32 cellular contexts compared by ENCODE assay signal in genomic region chr5:54964405-54964804, GRCh38. TPM values are rescaled to one million over a fixed set of nuclear protein-coding genes. Genes with fewer than 3 reads are reported as not detected.
"Had no signal": no experiment of that assay in that cellular context is flagged by ENCODE, and none has a peak within 500 bp of the region (broad histone marks: within the 10 kb centered on the region; RNA-seq: fewer than 3 reads in every experiment).

No MANE protein-coding gene starts in this region.

- H3K4me2 ChIP-seq: smooth muscle cell had no signal

- H3K36me3 Mint-ChIP-seq: mesothelial cell of epicardium had no signal

- H3K27me3 ChIP-seq: colonic mucosa, left lung, right atrium auricular region, transverse colon, vagina had no signal

- H3K4me3 Mint-ChIP-seq: dendritic cell treated with granulocyte-macrophage colony-stimulating factor and Interleukin-4, amounts not matched to agents 40 ng/mL and 50 ng/mL, for 4 days; mesothelial cell of epicardium; naive B cell; nephron progenitor cell; stimulated activated naive CD8-positive, alpha-beta T cell treated with anti-CD3 and anti-CD28 coated beads, Interleukin-15, amount 100 ng/mL, for 72 hours had no signal

- DNase-seq: colonic mucosa; effector memory CD4-positive, alpha-beta T cell; erythroblast; esophagus squamous epithelium; left cardiac atrium; left lung; mesenchymal stem cell; mucosa of descending colon; naive B cell; nephron progenitor cell; nucleus accumbens; stimulated activated CD4-positive, alpha-beta T cell treated with anti-CD3 and anti-CD28 coated beads, Interleukin-12 subunit alpha, Interleukin-12 subunit beta, amount 100 ng/mL, for 4 hours; stimulated activated CD4-positive, alpha-beta T cell treated with anti-CD3 and anti-CD28 coated beads, Interleukin-1b, Interleukin-23, amount 100 ng/mL, for 48 hours; stimulated activated CD4-positive, alpha-beta T cell treated with anti-CD3 and anti-CD28 coated beads, Interleukin-4, amount 100 ng/mL, for 1 hour; stimulated activated CD8-positive, alpha-beta memory T cell treated with anti-CD3 and anti-CD28 coated beads, Interleukin-4, amount 100 ng/mL, for 48 hours; stimulated activated naive CD4-positive, alpha-beta T cell; stimulated activated naive CD8-positive, alpha-beta T cell treated with anti-CD3 and anti-CD28 coated beads, Interleukin-15, amount 100 ng/mL, for 72 hours; transverse colon had no signal

- H3K27ac Mint-ChIP-seq: dendritic cell treated with granulocyte-macrophage colony-stimulating factor and Interleukin-4, amounts not matched to agents 40 ng/mL and 50 ng/mL, for 4 days; mesothelial cell of epicardium; nephron progenitor cell; stimulated activated naive CD8-positive, alpha-beta T cell treated with anti-CD3 and anti-CD28 coated beads, Interleukin-15, amount 100 ng/mL, for 72 hours had no signal

- H3K9me3 Mint-ChIP-seq: dendritic cell treated with granulocyte-macrophage colony-stimulating factor and Interleukin-4, amounts not matched to agents 40 ng/mL and 50 ng/mL, for 4 days had no signal

- H3K4me3 ChIP-seq: colonic mucosa, esophagus squamous epithelium, left lung, mucosa of descending colon, prostate gland, right atrium auricular region, smooth muscle cell, suprapubic skin, transverse colon, vagina had no signal

- ATAC-seq: left cardiac atrium; left lung; mucosa of descending colon; sciatic nerve; stimulated activated naive CD8-positive, alpha-beta T cell treated with anti-CD3 and anti-CD28 coated beads, Interleukin-15, amount 100 ng/mL, for 72 hours had no signal

- H3K9me3 ChIP-seq: colonic mucosa, esophagus squamous epithelium, left lung, mucosa of descending colon, prostate gland, right atrium auricular region, suprapubic skin, transverse colon, vagina had no signal

- H3K27me3 Mint-ChIP-seq: naive B cell had no signal

- H3K27ac ChIP-seq: colonic mucosa, esophagus squamous epithelium, left lung, prostate gland, right atrium auricular region, suprapubic skin, transverse colon, vagina had no signal

- H3K4me1 Mint-ChIP-seq: mesothelial cell of epicardium, naive B cell, nephron progenitor cell had no signal

- H3K4me1 ChIP-seq: colonic mucosa, esophagus squamous epithelium, left lung, prostate gland, right atrium auricular region, suprapubic skin, transverse colon, vagina had no signal

- H3K36me3 ChIP-seq: colonic mucosa, esophagus squamous epithelium, left lung, prostate gland, right atrium auricular region, suprapubic skin, transverse colon, vagina had no signal

RNA-seq across cellular contexts. Expression of gene ESM1, which starts 21.0 kb away (rescaled TPM):
- total RNA-seq: frontal cortex, lower leg skin, mesothelial cell of epicardium, mucosa of descending colon, prostate gland, right atrium auricular region, smooth muscle cell, transverse colon, ureter, vagina had no signal
- polyA plus RNA-seq: smooth muscle cell had no signal

RNA-seq across cellular contexts. Expression of gene GZMK, which starts 59.7 kb away (rescaled TPM):
- total RNA-seq: frontal cortex, kidney epithelial cell, lung microvascular endothelial cell, mesothelial cell of epicardium, osteocyte, smooth muscle cell had no signal
- polyA plus RNA-seq: smooth muscle cell had no signal
